8 cellular contexts compared by ENCODE assay signal in genomic region chr11:63813035-63813562, GRCh38. TPM values are rescaled to one million over a fixed set of nuclear protein-coding genes. Genes with fewer than 3 reads are reported as not detected.
DNase-seq lines count a peak whose midpoint lies in the region; TF ChIP-seq lines count a peak whose summit lies in the region.

TSS of gene SPINDOC (plus strand) at chr11:63813456. CDS start at chr11:63813687, 231 bp downstream.

- WGBS in GM23248 (ENCODE audit: low coverage in 1 of 2, low lambda C conversion rate in 2 of 2, missing lambda C conversion rate in 2 of 2), 2 experiments, result 0 to 2% methylated on average over 22 to 48 of the region's 65 CpGs

- H3K9ac ChIP-seq in GM23248 (peak within 1 kb of the TSS; percentile 86), neural progenitor cell (peak within 1 kb of the TSS; percentile 87)

- H3K4me1 Mint-ChIP-seq in neural progenitor cell, result peaks cover 36% of the 10 kb centered on the region

- peak within 1 kb of the TSS; percentile 93 for H3K4me3 Mint-ChIP-seq in neural progenitor cell

- peaks cover 4% of the 10 kb centered on the region; the same call in 1 of the 2 replicates for H4K20me1 ChIP-seq in GM23248 (ENCODE audit: insufficient read depth)
- peaks cover 60% of the 10 kb centered on the region for H4K20me1 ChIP-seq in neural progenitor cell (ENCODE audit: low read depth)

- H3K9me3 Mint-ChIP-seq in neural progenitor cell, result no peaks in the 10 kb centered on the region

- H3K9me2 ChIP-seq in GM23248 (ENCODE audit: insufficient read depth), result no peaks in the 10 kb centered on the region

- in situ Hi-C loops in GM23248 (cut with MboI), result no loop called here

- peaks cover 23% of the 10 kb centered on the region for H3K36me3 Mint-ChIP-seq in neural progenitor cell

- peaks cover 17% of the 10 kb centered on the region for H3K4me1 ChIP-seq in GM23248 (ENCODE audit: insufficient read depth)
- peaks cover 23% of the 10 kb centered on the region for H3K4me1 ChIP-seq in SJSA1 (replicated peaks)
- H3K4me1 ChIP-seq in neural progenitor cell, result peaks cover 26% of the 10 kb centered on the region

- H3K4me2 ChIP-seq in GM23248 (ENCODE audit: unreplicated experiment) (peak within 1 kb of the TSS; percentile 92), neural progenitor cell (peak within 1 kb of the TSS; percentile 97)

- H3K27ac Mint-ChIP-seq in neural progenitor cell, result no peak within 1 kb of the TSS

- TF ChIP-seq CTCF in neural progenitor cell (IDR thresholded peaks at IDR 0.05), result no peak

- H2AFZ ChIP-seq in GM23248 (peak within 1 kb of the TSS; percentile 91), neural progenitor cell (replicated peaks) (peak within 1 kb of the TSS; percentile 81)

- H3K27me3 ChIP-seq in GM23248 (replicated peaks; ENCODE audit: insufficient read depth) (no peaks in the 10 kb centered on the region), SJSA1 (replicated peaks) (no peaks in the 10 kb centered on the region), neural progenitor cell (no peaks in the 10 kb centered on the region)

- peaks cover 42% of the 10 kb centered on the region for H3K79me2 ChIP-seq in GM23248 (ENCODE audit: insufficient read depth)
- peaks cover 62% of the 10 kb centered on the region for H3K79me2 ChIP-seq in neural progenitor cell (ENCODE audit: low read depth)

- no peaks in the 10 kb centered on the region for H3K36me3 ChIP-seq in GM23248 (ENCODE audit: low read depth)
- H3K36me3 ChIP-seq in SJSA1, result peaks cover 45% of the 10 kb centered on the region
- no peaks in the 10 kb centered on the region for H3K36me3 ChIP-seq in neural progenitor cell

- H3K4me3 ChIP-seq in GM23248 (peak within 1 kb of the TSS; percentile 98), SJSA1 (peak within 1 kb of the TSS; percentile 92), neural progenitor cell (peak within 1 kb of the TSS; percentile 91)

- H3F3A ChIP-seq in GM23248 (ENCODE audit: insufficient read depth), result 0 out of 2 replicates have a peak, but pooled peaks cover 7% of the 10 kb centered on the region
- peaks cover 28% of the 10 kb centered on the region for H3F3A ChIP-seq in neural progenitor cell (ENCODE audit: low read depth)

- H3K27ac ChIP-seq in GM23248 (peak within 1 kb of the TSS; percentile 35; the same call in 1 of the 2 replicates), SJSA1 (peak within 1 kb of the TSS; percentile 64), neural progenitor cell (peak within 1 kb of the TSS; percentile 87)

- DNase-seq in EL, result peak; percentile 81
- peak; percentile 88 for DNase-seq in GM23248
- peak; percentile 42 to 50 for DNase-seq in Kasumi-1 (lab: John Stamatoyannopoulos, UW)
- DNase-seq in SJSA1 (ENCODE audit: low read depth in 1 of 2, low spot score in 2 of 2), result peak; percentile 88 to 90
- peak in 3 of 4 experiments; percentile 17 to 42 (median 19) for DNase-seq in activated naive CD4-positive, alpha-beta T cell (lab: John Stamatoyannopoulos, UW)
- peak; percentile 52 for DNase-seq in foreskin melanocyte
- peak; percentile 93 for DNase-seq in neural progenitor cell (ENCODE audit: low spot score)
- peak; percentile 51 for DNase-seq in stromal cell of bone marrow (ENCODE audit: low read depth)

- peaks cover 2% of the 10 kb centered on the region for H3K27me3 Mint-ChIP-seq in neural progenitor cell (ENCODE audit: insufficient read depth, low read depth)

- H3K9me3 ChIP-seq in GM23248 (ENCODE audit: low read depth), result no peaks in the 10 kb centered on the region
- H3K9me3 ChIP-seq in SJSA1 (replicated peaks), result no peaks in the 10 kb centered on the region
- H3K9me3 ChIP-seq in neural progenitor cell (ENCODE audit: low read depth), result no peaks in the 10 kb centered on the region

RNA-seq across cellular contexts. Expression of gene SPINDOC, which starts in this region (rescaled TPM):
- total RNA-seq in GM23248 (2014; rRNA removed; shearing (Covaris generic)), result 10.6 and 15.3 TPM in 2 replicates
- polyA plus RNA-seq in GM23248 (2016; fragmentation: Nextera tagmentation; extraction: Ambion mirVana), result 0.30 and 0.86 TPM in 2 replicates
- total RNA-seq in SJSA1 (2014; rRNA removed; shearing (Covaris generic)), result 89.3 and 95.5 TPM in 2 replicates
- total RNA-seq in neural progenitor cell (ENCODE audit: low replicate concordance), result 27.2 and 80.0 TPM in 2 replicates

Comparison
In these comparisons a context has a peak if more than half of its experiments do, and no peak if none do; other contexts are left out.
1. Peak in every context shown above with its lines: DNase-seq, H3K4me3 ChIP-seq and H3K27ac ChIP-seq.
2. DNase-seq: peak in every context shown above with its lines; median percentile 93 in neural progenitor cell; 89 in SJSA1; 88 in GM23248; 81 in EL; 52 in foreskin melanocyte; 51 in stromal cell of bone marrow; 46 in Kasumi-1; 19 in activated naive CD4-positive, alpha-beta T cell.
3. H3K27ac ChIP-seq: peak in every context shown above with its lines; median percentile 87 in neural progenitor cell; 64 in SJSA1; 35 in GM23248.